Comparison of ENCODE assay signal across 13 cellular contexts in genomic region chr2:62999905-63000304, GRCh38. TPM values are rescaled to one million over a fixed set of nuclear protein-coding genes. Genes with fewer than 3 reads are reported as not detected.
DNase-seq lines count a peak whose midpoint lies in the region; ATAC-seq and TF ChIP-seq lines count a peak whose summit lies in the region.
"Had no signal": no experiment of that assay in that cellular context is flagged by ENCODE, and none has a peak within 500 bp of the region (broad histone marks: within the 10 kb centered on the region; RNA-seq: fewer than 3 reads in every experiment).

No MANE protein-coding gene starts in this region.

- no peak overlapping the region for H3K27ac Mint-ChIP-seq in activated T-helper 1 cell treated with anti-CD3 and anti-CD28 coated beads, Interleukin-12 subunit alpha, Interleukin-12 subunit beta, Interleukin-2, Interleukin-4 antibody, amounts not matched to agents 30 ng/mL and 10 ng/mL and 1 ng/mL, durations not matched to agents 14 hours and 24 hours and 36 hours
- H3K27ac Mint-ChIP-seq: activated T-cell treated with anti-CD3 and anti-CD28 coated beads, Interleukin-2, amount 50 U/mL, for 24 hours had no signal

- peaks cover 6% of the 10 kb centered on the region for H3K36me3 Mint-ChIP-seq in activated T-helper 1 cell treated with anti-CD3 and anti-CD28 coated beads, Interleukin-12 subunit alpha, Interleukin-12 subunit beta, Interleukin-2, Interleukin-4 antibody, amounts not matched to agents 30 ng/mL and 10 ng/mL and 1 ng/mL, durations not matched to agents 14 hours and 24 hours and 36 hours (ENCODE audit: low read depth)

- H3K9me3 ChIP-seq in adipocyte (ENCODE audit: control insufficient read depth, low read length), result no peaks in the 10 kb centered on the region
- H3K9me3 ChIP-seq: testis had no signal

- no peak for TF ChIP-seq CTCF in foreskin keratinocyte (conservative IDR thresholded peaks at IDR 0.05)

- no peak overlapping the region for H3K9ac ChIP-seq in adipocyte (ENCODE audit: low read length)

- H3K4me1 Mint-ChIP-seq in activated T-helper 1 cell treated with anti-CD3 and anti-CD28 coated beads, Interleukin-12 subunit alpha, Interleukin-12 subunit beta, Interleukin-2, Interleukin-4 antibody, amounts not matched to agents 30 ng/mL and 10 ng/mL and 1 ng/mL, durations not matched to agents 14 hours and 24 hours and 36 hours (ENCODE audit: low read depth), result no peaks in the 10 kb centered on the region

- ATAC-seq in foreskin keratinocyte, result no peak
- ATAC-seq in HG02678 (IDR thresholded peaks at IDR 0.05; ENCODE audit: unreplicated experiment), result no peak
- ATAC-seq: activated CD4-positive, CD25-positive, alpha-beta regulatory T cell treated with anti-CD3 and anti-CD28 coated beads, Interleukin-2, amount 50 U/mL, for 24 hours had no signal

- DNase-seq in H4 (ENCODE audit: low spot score), result peak; percentile 74
- DNase-seq in adipocyte (ENCODE audit: low read depth), result peak; percentile 38
- DNase-seq in foreskin keratinocyte, result peak; percentile 55 to 79
- peak; percentile 8 for DNase-seq in stromal cell of bone marrow (ENCODE audit: low read depth)
- no peak for DNase-seq in NCI-H524 (lab: John Stamatoyannopoulos, UW)
- no peak for DNase-seq in activated T-helper 1 cell treated with anti-CD3 and anti-CD28 coated beads, Interleukin-12 subunit alpha, Interleukin-12 subunit beta, Interleukin-2, Interleukin-4 antibody, amounts not matched to agents 30 ng/mL and 10 ng/mL and 1 ng/mL, durations not matched to agents 14 hours and 24 hours and 36 hours (ENCODE audit: low spot score)
- DNase-seq in activated gamma-delta T cell (lab: John Stamatoyannopoulos, UW), result no peak
- DNase-seq: activated T-cell treated with anti-CD3 and anti-CD28 coated beads, Interleukin-2, amount 50 U/mL, for 24 hours; GOT3; NCI-H69; testis had no signal

- H3K4me3 Mint-ChIP-seq in activated T-helper 1 cell treated with anti-CD3 and anti-CD28 coated beads, Interleukin-12 subunit alpha, Interleukin-12 subunit beta, Interleukin-2, Interleukin-4 antibody, amounts not matched to agents 30 ng/mL and 10 ng/mL and 1 ng/mL, durations not matched to agents 14 hours and 24 hours and 36 hours, result no peak overlapping the region
- H3K4me3 Mint-ChIP-seq: activated T-cell treated with anti-CD3 and anti-CD28 coated beads, Interleukin-2, amount 50 U/mL, for 24 hours had no signal

- peaks cover 84% of the 10 kb centered on the region for H3K36me3 ChIP-seq in adipocyte (ENCODE audit: control insufficient read depth, insufficient read depth, low read length, severe bottlenecking)

- intact Hi-C loops in activated T-helper 1 cell treated with anti-CD3 and anti-CD28 coated beads, Interleukin-12 subunit alpha, Interleukin-12 subunit beta, Interleukin-2, Interleukin-4 antibody, amounts not matched to agents 30 ng/mL and 10 ng/mL and 1 ng/mL, durations not matched to agents 14 hours and 24 hours and 36 hours (cut with micrococcal nuclease), result no loop called here

- no peaks in the 10 kb centered on the region for H3K27me3 Mint-ChIP-seq in activated T-helper 1 cell treated with anti-CD3 and anti-CD28 coated beads, Interleukin-12 subunit alpha, Interleukin-12 subunit beta, Interleukin-2, Interleukin-4 antibody, amounts not matched to agents 30 ng/mL and 10 ng/mL and 1 ng/mL, durations not matched to agents 14 hours and 24 hours and 36 hours (ENCODE audit: insufficient read depth)
- H3K27me3 Mint-ChIP-seq: activated T-cell treated with anti-CD3 and anti-CD28 coated beads, Interleukin-2, amount 50 U/mL, for 24 hours had no signal

- H3K4me1 ChIP-seq in adipocyte (ENCODE audit: control insufficient read depth, insufficient read depth, low read length), result peaks cover 6% of the 10 kb centered on the region
- peaks cover 16% of the 10 kb centered on the region for H3K4me1 ChIP-seq in foreskin keratinocyte
- H3K4me1 ChIP-seq: testis had no signal

- H3K27me3 ChIP-seq in adipocyte (replicated peaks; ENCODE audit: control insufficient read depth, insufficient read depth, low read length) (no peaks in the 10 kb centered on the region), foreskin keratinocyte (no peaks in the 10 kb centered on the region)
- H3K27me3 ChIP-seq: testis had no signal

- no peak overlapping the region for H3K27ac ChIP-seq in foreskin keratinocyte
- H3K27ac ChIP-seq: testis had no signal

- no peak overlapping the region for H3K4me3 ChIP-seq in adipocyte (ENCODE audit: low read length)
- H3K4me3 ChIP-seq: testis had no signal

- H3K9me3 Mint-ChIP-seq in activated T-helper 1 cell treated with anti-CD3 and anti-CD28 coated beads, Interleukin-12 subunit alpha, Interleukin-12 subunit beta, Interleukin-2, Interleukin-4 antibody, amounts not matched to agents 30 ng/mL and 10 ng/mL and 1 ng/mL, durations not matched to agents 14 hours and 24 hours and 36 hours, result no peaks in the 10 kb centered on the region
- H3K9me3 Mint-ChIP-seq: activated T-cell treated with anti-CD3 and anti-CD28 coated beads, Interleukin-2, amount 50 U/mL, for 24 hours had no signal

RNA-seq across cellular contexts. Expression of gene OTX1, which starts 50.7 kb away (rescaled TPM):
- total RNA-seq in H4 (2014; rRNA removed; shearing (Covaris generic)), result 0.64 and 0.85 TPM in 2 replicates
- total RNA-seq in foreskin keratinocyte, result 3.8 and 4.5 TPM in 2 replicates
- polyA plus RNA-seq in foreskin keratinocyte, result 3.0 and 3.4 TPM in 2 replicates
- total RNA-seq in activated T-helper 1 cell treated with anti-CD3 and anti-CD28 coated beads, Interleukin-12 subunit alpha, Interleukin-12 subunit beta, Interleukin-2, Interleukin-4 antibody, amounts not matched to agents 30 ng/mL and 10 ng/mL and 1 ng/mL, durations not matched to agents 14 hours and 24 hours and 36 hours, result 0.31 TPM in 1 of 2 replicates, not detected in the other

Comparison
In these comparisons a context has a peak if more than half of its experiments do, and no peak if none do; other contexts are left out.
1. DNase-seq: peak in H4 (single experiment), adipocyte (single experiment), foreskin keratinocyte (2 of 2) and stromal cell of bone marrow (single experiment); none in NCI-H524 (0 of 2), activated T-helper 1 cell treated with anti-CD3 and anti-CD28 coated beads, Interleukin-12 subunit alpha, Interleukin-12 subunit beta, Interleukin-2, Interleukin-4 antibody, amounts not matched to agents 30 ng/mL and 10 ng/mL and 1 ng/mL, durations not matched to agents 14 hours and 24 hours and 36 hours (single experiment) and activated gamma-delta T cell (single experiment).